2 cellular contexts compared by ENCODE assay signal in the genomic region with DNA sequence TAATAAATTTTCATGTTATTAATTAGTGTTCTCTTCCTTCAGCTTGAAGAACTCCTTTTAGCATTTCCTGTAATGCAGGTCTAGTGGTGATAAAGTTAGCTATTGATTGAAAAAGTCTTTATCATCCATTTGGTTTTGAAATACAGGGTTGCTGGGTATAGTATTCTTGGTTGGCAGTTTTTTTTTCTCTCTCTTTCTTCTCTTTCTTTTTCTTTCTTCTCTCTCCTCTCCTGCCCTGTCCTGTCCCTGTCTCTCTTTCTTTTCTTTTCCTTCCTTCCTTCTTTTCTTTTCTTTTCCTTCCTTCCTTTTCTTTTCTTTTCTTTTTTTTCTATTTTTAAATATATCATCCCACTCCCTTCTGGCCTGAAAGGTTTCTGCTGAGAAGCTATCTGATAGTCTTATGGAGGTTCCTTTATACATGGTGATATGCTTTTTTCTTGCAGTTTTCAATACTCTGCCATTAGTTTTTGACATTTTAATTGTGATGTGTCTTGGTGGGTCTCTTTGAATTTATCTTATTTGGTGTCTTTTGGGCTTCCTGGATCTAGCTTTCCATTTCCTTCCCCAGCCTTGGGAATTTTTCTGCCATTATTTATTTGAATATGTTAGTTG.
A peak's percentile ranks its signal among the peaks of the same experiment; 100 is the strongest.
TF ChIP-seq lines count a peak whose summit lies in the region.

No MANE protein-coding gene starts in this region.

TF ChIP-seq in HepG2, 621 proteins besides CTCF, POLR2A, EP300 and RAD21:
- peak; percentile 100; the same call in 1 of the 2 replicates for TF ChIP-seq ZNF136 (CRISPR knock-in tag; IDR thresholded peaks at IDR 0.05; ENCODE audit: low read depth)
- TF ChIP-seq POGZ (CRISPR knock-in tag; IDR thresholded peaks at IDR 0.05) = no peak

TF ChIP-seq in SK-N-SH, 30 proteins besides CTCF, POLR2A, EP300 and RAD21:
- TF ChIP-seq, protein P1, sequence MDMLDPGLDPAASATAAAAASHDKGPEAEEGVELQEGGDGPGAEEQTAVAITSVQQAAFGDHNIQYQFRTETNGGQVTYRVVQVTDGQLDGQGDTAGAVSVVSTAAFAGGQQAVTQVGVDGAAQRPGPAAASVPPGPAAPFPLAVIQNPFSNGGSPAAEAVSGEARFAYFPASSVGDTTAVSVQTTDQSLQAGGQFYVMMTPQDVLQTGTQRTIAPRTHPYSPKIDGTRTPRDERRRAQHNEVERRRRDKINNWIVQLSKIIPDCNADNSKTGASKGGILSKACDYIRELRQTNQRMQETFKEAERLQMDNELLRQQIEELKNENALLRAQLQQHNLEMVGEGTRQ (IDR thresholded peaks at IDR 0.05; ENCODE audit: borderline replicate concordance, low read depth, low read length) = no peak
- TF ChIP-seq NFIC (IDR thresholded peaks at IDR 0.05; ENCODE audit: borderline replicate concordance) = no peak
- TF ChIP-seq EZH2phosphoT487 (IDR thresholded peaks at IDR 0.05; ENCODE audit: borderline replicate concordance, low read depth) = no peak
- TF ChIP-seq, protein P2, sequence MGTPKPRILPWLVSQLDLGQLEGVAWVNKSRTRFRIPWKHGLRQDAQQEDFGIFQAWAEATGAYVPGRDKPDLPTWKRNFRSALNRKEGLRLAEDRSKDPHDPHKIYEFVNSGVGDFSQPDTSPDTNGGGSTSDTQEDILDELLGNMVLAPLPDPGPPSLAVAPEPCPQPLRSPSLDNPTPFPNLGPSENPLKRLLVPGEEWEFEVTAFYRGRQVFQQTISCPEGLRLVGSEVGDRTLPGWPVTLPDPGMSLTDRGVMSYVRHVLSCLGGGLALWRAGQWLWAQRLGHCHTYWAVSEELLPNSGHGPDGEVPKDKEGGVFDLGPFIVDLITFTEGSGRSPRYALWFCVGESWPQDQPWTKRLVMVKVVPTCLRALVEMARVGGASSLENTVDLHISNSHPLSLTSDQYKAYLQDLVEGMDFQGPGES (IDR thresholded peaks at IDR 0.05; ENCODE audit: low read depth, low read length) = no peak
- TF ChIP-seq NRF1 (IDR thresholded peaks at IDR 0.05; ENCODE audit: low read depth, low read length) = no peak
- no peak for TF ChIP-seq FOXJ3 (CRISPR knock-in tag; IDR thresholded peaks at IDR 0.05)
- TF ChIP-seq, protein P3, sequence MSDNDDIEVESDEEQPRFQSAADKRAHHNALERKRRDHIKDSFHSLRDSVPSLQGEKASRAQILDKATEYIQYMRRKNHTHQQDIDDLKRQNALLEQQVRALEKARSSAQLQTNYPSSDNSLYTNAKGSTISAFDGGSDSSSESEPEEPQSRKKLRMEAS (IDR thresholded peaks at IDR 0.05; ENCODE audit: low read depth) = no peak
- TF ChIP-seq TAF1 (IDR thresholded peaks at IDR 0.05; ENCODE audit: borderline replicate concordance, low read depth, low read length) = no peak
- TF ChIP-seq RCOR1 (IDR thresholded peaks at IDR 0.05; ENCODE audit: low read length) = no peak
- no peak for TF ChIP-seq FOSL2 (IDR thresholded peaks at IDR 0.05; ENCODE audit: borderline replicate concordance, low read depth)
- no peak for TF ChIP-seq TCF12 (IDR thresholded peaks at IDR 0.05)
- TF ChIP-seq YY1 (IDR thresholded peaks at IDR 0.05; ENCODE audit: low read depth) = no peak
- TF ChIP-seq RXRA (IDR thresholded peaks at IDR 0.05; ENCODE audit: borderline replicate concordance, low read depth) = no peak
- no peak for TF ChIP-seq FOXM1 (IDR thresholded peaks at IDR 0.05; ENCODE audit: low read depth)
- TF ChIP-seq RFX5 (IDR thresholded peaks at IDR 0.05; ENCODE audit: low read length) = no peak
- no peak for TF ChIP-seq ELF1 (IDR thresholded peaks at IDR 0.05)
- TF ChIP-seq, protein P4, sequence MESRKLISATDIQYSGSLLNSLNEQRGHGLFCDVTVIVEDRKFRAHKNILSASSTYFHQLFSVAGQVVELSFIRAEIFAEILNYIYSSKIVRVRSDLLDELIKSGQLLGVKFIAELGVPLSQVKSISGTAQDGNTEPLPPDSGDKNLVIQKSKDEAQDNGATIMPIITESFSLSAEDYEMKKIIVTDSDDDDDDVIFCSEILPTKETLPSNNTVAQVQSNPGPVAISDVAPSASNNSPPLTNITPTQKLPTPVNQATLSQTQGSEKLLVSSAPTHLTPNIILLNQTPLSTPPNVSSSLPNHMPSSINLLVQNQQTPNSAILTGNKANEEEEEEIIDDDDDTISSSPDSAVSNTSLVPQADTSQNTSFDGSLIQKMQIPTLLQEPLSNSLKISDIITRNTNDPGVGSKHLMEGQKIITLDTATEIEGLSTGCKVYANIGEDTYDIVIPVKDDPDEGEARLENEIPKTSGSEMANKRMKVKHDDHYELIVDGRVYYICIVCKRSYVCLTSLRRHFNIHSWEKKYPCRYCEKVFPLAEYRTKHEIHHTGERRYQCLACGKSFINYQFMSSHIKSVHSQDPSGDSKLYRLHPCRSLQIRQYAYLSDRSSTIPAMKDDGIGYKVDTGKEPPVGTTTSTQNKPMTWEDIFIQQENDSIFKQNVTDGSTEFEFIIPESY (IDR thresholded peaks at IDR 0.05; ENCODE audit: borderline replicate concordance, low read depth) = no peak
- TF ChIP-seq POLR2AphosphoS5 (IDR thresholded peaks at IDR 0.05; ENCODE audit: low read depth, low read length) = no peak
- TF ChIP-seq, protein P5, sequence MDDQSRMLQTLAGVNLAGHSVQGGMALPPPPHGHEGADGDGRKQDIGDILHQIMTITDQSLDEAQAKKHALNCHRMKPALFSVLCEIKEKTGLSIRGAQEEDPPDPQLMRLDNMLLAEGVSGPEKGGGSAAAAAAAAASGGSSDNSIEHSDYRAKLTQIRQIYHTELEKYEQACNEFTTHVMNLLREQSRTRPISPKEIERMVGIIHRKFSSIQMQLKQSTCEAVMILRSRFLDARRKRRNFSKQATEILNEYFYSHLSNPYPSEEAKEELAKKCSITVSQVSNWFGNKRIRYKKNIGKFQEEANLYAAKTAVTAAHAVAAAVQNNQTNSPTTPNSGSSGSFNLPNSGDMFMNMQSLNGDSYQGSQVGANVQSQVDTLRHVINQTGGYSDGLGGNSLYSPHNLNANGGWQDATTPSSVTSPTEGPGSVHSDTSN (IDR thresholded peaks at IDR 0.05) = no peak
- TF ChIP-seq GABPA (IDR thresholded peaks at IDR 0.05; ENCODE audit: low read depth) = no peak
